In the genomic region with DNA sequence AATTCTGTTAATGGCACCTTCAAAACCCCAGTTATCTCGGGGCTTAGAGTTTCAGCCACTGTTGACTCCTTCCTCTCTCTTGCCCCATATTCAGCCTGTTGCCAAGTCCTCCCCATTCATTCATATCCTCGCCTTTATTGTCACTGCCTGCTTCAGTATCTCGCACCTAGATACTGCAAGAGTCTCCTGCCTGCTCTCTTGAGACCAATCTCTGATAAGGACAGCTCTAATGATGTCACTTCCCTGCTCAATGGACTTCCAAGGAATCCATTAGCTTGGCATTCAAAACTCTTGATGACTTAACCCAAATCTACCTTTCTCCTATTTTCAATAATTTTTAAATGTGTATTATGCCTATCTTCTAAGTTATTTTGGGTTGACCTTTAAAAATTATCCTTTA, we compare ENCODE assay signal across 10 cellular contexts. TPM values are rescaled to one million over a fixed set of nuclear protein-coding genes. Genes with fewer than 3 reads are reported as not detected.
DNase-seq lines count a peak whose midpoint lies in the region; ATAC-seq, FAIRE-seq and TF ChIP-seq lines count a peak whose summit lies in the region.
"Had no signal": no experiment of that assay in that cellular context is flagged by ENCODE, and none has a peak within 500 bp of the region (broad histone marks: within the 10 kb centered on the region; RNA-seq: fewer than 3 reads in every experiment).

No MANE protein-coding gene starts in this region.

- H3K4me1 Mint-ChIP-seq in naive thymus-derived CD8-positive, alpha-beta T cell, result peaks cover 4 to 21% (median 16%) of the 10 kb centered on the region in 4 donors

- POLR2A ChIA-PET in naive thymus-derived CD8-positive, alpha-beta T cell (lab: Charles Lee), result interaction anchor here (0.5 to 3.5 kb wide), 7 partner anchors 8 to 173 kb away, joined by 3 to 29 read pairs (median 7); a partner anchor contains a TSS

- H3K9me3 Mint-ChIP-seq in naive thymus-derived CD8-positive, alpha-beta T cell, result peaks cover 0 to 4% (median 0%) of the 10 kb centered on the region in 9 donors

- H3K4me2 ChIP-seq in Karpas-422 (ENCODE audit: low read depth, low read length, poor library complexity, severe bottlenecking), result peak overlapping the region; percentile 91

- DNase-seq in BE2C (no peak), Karpas-422 (no peak), GM12892 (ENCODE audit: insufficient read length) (no peak), NCI-H748 (lab: John Stamatoyannopoulos, UW; ENCODE audit: unreplicated experiment) (no peak)
- DNase-seq in naive thymus-derived CD8-positive, alpha-beta T cell, result no peak
- DNase-seq: activated CD4-positive, alpha-beta T cell treated with anti-CD3 and anti-CD28 coated beads, Interleukin-2, amount 50 U/mL, for 4 hours had no signal

- no peaks in the 10 kb centered on the region for H3K9me3 ChIP-seq in BE2C
- H3K9me3 ChIP-seq in Karpas-422 (ENCODE audit: low read length), result no peaks in the 10 kb centered on the region

- no peak for TF ChIP-seq CTCF in BE2C (IDR thresholded peaks at IDR 0.05; ENCODE audit: low read depth, low read length)

- H4K20me1 ChIP-seq in Karpas-422 (ENCODE audit: insufficient read depth, low read depth, low read length), result no peaks in the 10 kb centered on the region

- H3K36me3 ChIP-seq in BE2C, result no peaks in the 10 kb centered on the region
- peaks cover 4% of the 10 kb centered on the region; the same call in 1 of the 2 replicates for H3K36me3 ChIP-seq in Karpas-422 (ENCODE audit: insufficient read depth, low read length)

- H3K4me3 ChIP-seq in BE2C (ENCODE audit: low read depth, low read length), result peak overlapping the region; percentile 62; the same call in 1 of the 2 replicates
- peak overlapping the region; percentile 76 for H3K4me3 ChIP-seq in Karpas-422 (ENCODE audit: low read length)

- no peak for ATAC-seq in naive thymus-derived CD8-positive, alpha-beta T cell
- no peak for ATAC-seq in GM21526 (IDR thresholded peaks at IDR 0.05; ENCODE audit: low FRiP score, unreplicated experiment)
- ATAC-seq in HG02678 (IDR thresholded peaks at IDR 0.05; ENCODE audit: unreplicated experiment), result no peak

- H3K4me1 ChIP-seq in BE2C (no peaks in the 10 kb centered on the region), Karpas-422 (ENCODE audit: low read length) (peaks cover 36% of the 10 kb centered on the region)

- H3K79me2 ChIP-seq in Karpas-422 (ENCODE audit: low read length), result peaks cover 21% of the 10 kb centered on the region

- H3K4me3 Mint-ChIP-seq in naive thymus-derived CD8-positive, alpha-beta T cell, result peak overlapping the region; percentile 80 to 94 (median 88)

- H3K27me3 Mint-ChIP-seq in naive thymus-derived CD8-positive, alpha-beta T cell, result no peaks in the 10 kb centered on the region

- TF ChIP-seq POLR2A in GM12892 (IDR thresholded peaks at IDR 0.05; ENCODE audit: low read depth, low read length), result no peak

- H3K36me3 Mint-ChIP-seq in naive thymus-derived CD8-positive, alpha-beta T cell, result peaks cover 0 to 5% (median 4%) of the 10 kb centered on the region in 3 donors

- H3K27me3 ChIP-seq in BE2C (no peaks in the 10 kb centered on the region), Karpas-422 (ENCODE audit: low read length) (no peaks in the 10 kb centered on the region)

- H3K9ac ChIP-seq in Karpas-422 (ENCODE audit: low read length), result peak overlapping the region; percentile 71

- H3K27ac ChIP-seq in Karpas-422 (ENCODE audit: low read length) (peak overlapping the region; percentile 72), cingulate gyrus (ENCODE audit: low read depth, low read length) (peak overlapping the region; percentile 81)

- no peak for FAIRE-seq in GM12892 (lab: Jason Lieb, UNC)
- FAIRE-seq: HTR-8/SVneo had no signal

- peak overlapping the region in 3 of 10 donors; percentile 0 to 97 (median 83) for H3K27ac Mint-ChIP-seq in naive thymus-derived CD8-positive, alpha-beta T cell

- peak overlapping the region; percentile 17; the same call in 1 of the 2 replicates for H2AFZ ChIP-seq in Karpas-422 (ENCODE audit: low read length)

- H3K9me2 ChIP-seq in Karpas-422 (replicated peaks; ENCODE audit: insufficient read depth, low read length), result no peaks in the 10 kb centered on the region

RNA-seq across cellular contexts. Expression of a gene that starts 1.1 kb away (rescaled TPM):
- 47.2 TPM for polyA plus RNA-seq in BE2C (2012; ENCODE audit: insufficient read depth, insufficient read length, low read depth)
- total RNA-seq in Karpas-422 (2014; rRNA removed; shearing (Covaris generic); ENCODE audit: low replicate concordance), result 43.0 and 54.7 TPM in 2 replicates
- 10 to 100 TPM; 41.0 to 43.5 TPM for total RNA-seq in naive thymus-derived CD8-positive, alpha-beta T cell
- polyA plus RNA-seq in naive thymus-derived CD8-positive, alpha-beta T cell, result 10 to 100 TPM; 31.5 to 43.5 (median 34.0) TPM
- 55.3 TPM for polyA plus RNA-seq in GM12892 (2012; ENCODE audit: missing spikeins)

RNA-seq across cellular contexts. Expression of a gene that starts 8.0 kb away (rescaled TPM):
- 30.6 TPM for polyA plus RNA-seq in BE2C (2012; ENCODE audit: insufficient read depth, insufficient read length, low read depth)
- 36.7 and 44.0 TPM in 2 replicates for total RNA-seq in Karpas-422 (2014; rRNA removed; shearing (Covaris generic); ENCODE audit: low replicate concordance)
- 10 to 100 TPM; 24.9 to 25.7 TPM for total RNA-seq in naive thymus-derived CD8-positive, alpha-beta T cell
- 10 to 100 TPM; 13.3 to 18.0 (median 15.3) TPM for polyA plus RNA-seq in naive thymus-derived CD8-positive, alpha-beta T cell
- polyA plus RNA-seq in GM12892 (2012; ENCODE audit: missing spikeins), result 21.6 TPM

RNA-seq across cellular contexts. Expression of a gene that starts 33.0 kb away (rescaled TPM):
- 16.9 TPM for polyA plus RNA-seq in BE2C (2012; ENCODE audit: insufficient read depth, insufficient read length, low read depth)
- 10.1 and 18.0 TPM in 2 replicates for total RNA-seq in Karpas-422 (2014; rRNA removed; shearing (Covaris generic); ENCODE audit: low replicate concordance)
- total RNA-seq in naive thymus-derived CD8-positive, alpha-beta T cell, result 10 to 100 TPM; 14.4 to 14.6 TPM
- 1 to 10 TPM; 4.8 to 8.5 (median 6.8) TPM for polyA plus RNA-seq in naive thymus-derived CD8-positive, alpha-beta T cell
- 12.5 TPM for polyA plus RNA-seq in GM12892 (2012; ENCODE audit: missing spikeins)
